Comparison of ENCODE assay signal across 2 cellular contexts in the genomic region with DNA sequence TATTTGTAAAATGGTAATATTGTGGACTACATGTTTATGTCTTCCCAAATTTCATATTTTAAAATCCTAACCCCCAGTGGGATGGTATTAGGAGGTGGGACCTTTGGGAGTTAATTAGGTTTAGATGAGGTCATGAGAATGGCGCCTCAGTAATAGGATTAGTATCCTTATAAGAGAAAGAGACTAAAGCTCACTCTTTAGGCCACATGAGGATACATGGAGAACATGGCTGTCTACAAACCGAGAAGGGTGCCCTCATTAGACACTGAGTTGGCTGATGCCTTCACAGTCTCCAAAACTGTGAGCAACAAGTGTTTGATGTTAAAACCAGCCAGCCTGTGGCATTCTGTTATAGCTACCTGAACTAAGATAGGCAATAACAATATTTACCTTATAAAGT.
TF ChIP-seq lines count a peak whose summit lies in the region.

No MANE protein-coding gene starts in this region.

TF ChIP-seq in SK-N-SH, 30 proteins besides CTCF, POLR2A, EP300 and RAD21 (continued from another document):
- TF ChIP-seq YY1 (IDR thresholded peaks at IDR 0.05; ENCODE audit: low read depth): no peak
- TF ChIP-seq JUND (IDR thresholded peaks at IDR 0.05): no peak
- no peak for TF ChIP-seq TEAD4 (IDR thresholded peaks at IDR 0.05; ENCODE audit: borderline replicate concordance, insufficient read depth)
- TF ChIP-seq GATA2 (CRISPR knock-in tag; IDR thresholded peaks at IDR 0.05): no peak
- no peak for TF ChIP-seq NRF1 (IDR thresholded peaks at IDR 0.05; ENCODE audit: low read depth, low read length)
- no peak for TF ChIP-seq SMC3 (IDR thresholded peaks at IDR 0.05; ENCODE audit: low read depth, low read length)
TF ChIP-seq in SK-N-SH: peak in this region for 0.

TF ChIP-seq in SK-N-SH treated with all-trans-retinoic acid at 6 μM for 48 hours, 23 proteins besides CTCF, POLR2A, EP300 and RAD21 (continued from another document):
- TF ChIP-seq, protein P1, sequence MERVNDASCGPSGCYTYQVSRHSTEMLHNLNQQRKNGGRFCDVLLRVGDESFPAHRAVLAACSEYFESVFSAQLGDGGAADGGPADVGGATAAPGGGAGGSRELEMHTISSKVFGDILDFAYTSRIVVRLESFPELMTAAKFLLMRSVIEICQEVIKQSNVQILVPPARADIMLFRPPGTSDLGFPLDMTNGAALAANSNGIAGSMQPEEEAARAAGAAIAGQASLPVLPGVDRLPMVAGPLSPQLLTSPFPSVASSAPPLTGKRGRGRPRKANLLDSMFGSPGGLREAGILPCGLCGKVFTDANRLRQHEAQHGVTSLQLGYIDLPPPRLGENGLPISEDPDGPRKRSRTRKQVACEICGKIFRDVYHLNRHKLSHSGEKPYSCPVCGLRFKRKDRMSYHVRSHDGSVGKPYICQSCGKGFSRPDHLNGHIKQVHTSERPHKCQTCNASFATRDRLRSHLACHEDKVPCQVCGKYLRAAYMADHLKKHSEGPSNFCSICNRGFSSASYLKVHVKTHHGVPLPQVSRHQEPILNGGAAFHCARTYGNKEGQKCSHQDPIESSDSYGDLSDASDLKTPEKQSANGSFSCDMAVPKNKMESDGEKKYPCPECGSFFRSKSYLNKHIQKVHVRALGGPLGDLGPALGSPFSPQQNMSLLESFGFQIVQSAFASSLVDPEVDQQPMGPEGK (CRISPR knock-in tag; IDR thresholded peaks at IDR 0.05; ENCODE audit: borderline replicate concordance): no peak
- TF ChIP-seq OSR1 (CRISPR knock-in tag; IDR thresholded peaks at IDR 0.05) (no peak), BACH2 (CRISPR knock-in tag; IDR thresholded peaks at IDR 0.05; ENCODE audit: borderline replicate concordance) (no peak), ZNF70 (CRISPR knock-in tag; IDR thresholded peaks at IDR 0.05) (no peak), ISL1 (CRISPR knock-in tag; IDR thresholded peaks at IDR 0.05) (no peak), CSRNP3 (CRISPR knock-in tag; IDR thresholded peaks at IDR 0.05) (no peak), SNAI2 (CRISPR knock-in tag; IDR thresholded peaks at IDR 0.05) (no peak), TOX (CRISPR knock-in tag; IDR thresholded peaks at IDR 0.05; ENCODE audit: borderline replicate concordance) (no peak), GLIS3 (CRISPR knock-in tag; IDR thresholded peaks at IDR 0.05) (no peak)
TF ChIP-seq in SK-N-SH treated with all-trans-retinoic acid at 6 μM for 48 hours: peak in this region for 0.
